In genomic region chr9:3521961-3522360, GRCh38 we compare ENCODE assay signal across 18 cellular contexts. TPM values are rescaled to one million over a fixed set of nuclear protein-coding genes. Genes with fewer than 3 reads are reported as not detected.
A peak's percentile ranks its signal among the peaks of the same experiment; 100 is the strongest.
DNase-seq lines count a peak whose midpoint lies in the region; ATAC-seq and TF ChIP-seq lines count a peak whose summit lies in the region.
"Had no signal": no experiment of that assay in that cellular context is flagged by ENCODE, and none has a peak within 500 bp of the region (broad histone marks: within the 10 kb centered on the region; RNA-seq: fewer than 3 reads in every experiment).

No MANE protein-coding gene starts in this region.

- H3K36me3 Mint-ChIP-seq in activated CD4-positive, alpha-beta T cell treated with anti-CD3 and anti-CD28 coated beads for 36 hours (ENCODE audit: low read depth): peaks cover 10% of the 10 kb centered on the region

- H3K27ac Mint-ChIP-seq in activated CD4-positive, alpha-beta T cell treated with anti-CD3 and anti-CD28 coated beads for 36 hours: peak overlapping the region; percentile 70
- H3K27ac Mint-ChIP-seq: progenitor cell of endocrine pancreas had no signal

- H3K9me3 ChIP-seq in OCI-LY7 (ENCODE audit: low read length) (no peaks in the 10 kb centered on the region), neural cell (ENCODE audit: low read length) (no peaks in the 10 kb centered on the region), HAP-1 (no peaks in the 10 kb centered on the region), WERI-Rb-1 (ENCODE audit: severe bottlenecking) (no peaks in the 10 kb centered on the region)
- H3K9me3 ChIP-seq: uterus had no signal

- TF ChIP-seq CTCF in GM10266 (IDR thresholded peaks at IDR 0.05; ENCODE audit: control insufficient read depth, insufficient read depth, low read depth, missing control alignments) (no peak), OCI-LY7 (conservative IDR thresholded peaks at IDR 0.05; ENCODE audit: low read length) (no peak), neural cell (IDR thresholded peaks at IDR 0.05; ENCODE audit: poor library complexity, severe bottlenecking) (no peak), WERI-Rb-1 (IDR thresholded peaks at IDR 0.05; ENCODE audit: low read depth, low read length) (no peak)

- H3K9me2 ChIP-seq in OCI-LY7 (ENCODE audit: insufficient read depth, low read length) (no peaks in the 10 kb centered on the region), neural cell (ENCODE audit: insufficient read depth, low read length) (no peaks in the 10 kb centered on the region)

- H3K27me3 ChIP-seq in neural cell (ENCODE audit: insufficient read depth, low read depth, low read length): no peaks in the 10 kb centered on the region
- H3K27me3 ChIP-seq in HAP-1 (ENCODE audit: low read depth): no peaks in the 10 kb centered on the region
- no peaks in the 10 kb centered on the region for H3K27me3 ChIP-seq in WERI-Rb-1 (ENCODE audit: insufficient read depth, low read depth, severe bottlenecking)
- H3K27me3 ChIP-seq: uterus had no signal

- H3K4me2 ChIP-seq in OCI-LY7 (ENCODE audit: low read length) (peak overlapping the region; percentile 85), neural cell (ENCODE audit: low read length) (no peak overlapping the region)

- CTCF ChIA-PET in activated CD4-positive, alpha-beta T cell treated with anti-CD3 and anti-CD28 coated beads for 36 hours (lab: Charles Lee): interaction anchor here (0.8 to 2.2 kb wide), 3 partner anchors 14 to 684 kb away, joined by 3 to 5 read pairs (median 3); no protein-coding TSS in a partner anchor
- CTCF ChIA-PET in OCI-LY7 (lab: Charles Lee; ENCODE audit: unreplicated experiment): no interaction called here

- H3K4me1 ChIP-seq in OCI-LY7 (ENCODE audit: insufficient read depth, low read length, poor library complexity, severe bottlenecking) (peaks cover 56% of the 10 kb centered on the region), HAP-1 (peaks cover 34% of the 10 kb centered on the region)
- H3K4me1 ChIP-seq: uterus had no signal

- DNase-seq in activated CD4-positive, alpha-beta T cell treated with anti-CD3 and anti-CD28 coated beads for 36 hours: no peak
- DNase-seq in activated CD4-positive, alpha-beta T cell treated with anti-CD3 and anti-CD28 coated beads for 48 hours: no peak
- DNase-seq in GM10266 (ENCODE audit: extremely low spot score): peak; percentile 22
- peak; percentile 59 for DNase-seq in OCI-LY7 (ENCODE audit: low spot score)
- DNase-seq in HAP-1 (ENCODE audit: low spot score in 2 of 2): no peak
- DNase-seq in WERI-Rb-1: no peak
- no peak for DNase-seq in COLO829 (ENCODE audit: low spot score)
- DNase-seq: activated naive CD4-positive, alpha-beta T cell treated with Interleukin-2 at 50 U/mL for 16 hours; NCI-H1436; NCI-H510A; stimulated activated CD4-positive, alpha-beta T cell treated with anti-CD3 and anti-CD28 coated beads, Interleukin-15, amount 100 ng/mL, for 24 hours; uterus had no signal

- H3K4me3 ChIP-seq in OCI-LY7 (ENCODE audit: low read depth, low read length, poor library complexity, severe bottlenecking) (peak overlapping the region; percentile 95), neural cell (ENCODE audit: low read length) (peak overlapping the region; percentile 83), HAP-1 (no peak overlapping the region), WERI-Rb-1 (ENCODE audit: low read depth, low read length) (no peak overlapping the region)
- H3K4me3 ChIP-seq: lung, uterus had no signal

- POLR2A ChIA-PET in activated CD4-positive, alpha-beta T cell treated with anti-CD3 and anti-CD28 coated beads for 36 hours (lab: Charles Lee): no interaction called here
- POLR2A ChIA-PET in OCI-LY7 (lab: Charles Lee): interaction anchor here (1.1 to 2.1 kb wide), 5 partner anchors 9 to 55 kb away, joined by 4 to 10 read pairs (median 5); no protein-coding TSS in a partner anchor

- TF ChIP-seq EP300 in neural cell (conservative IDR thresholded peaks at IDR 0.05; ENCODE audit: poor library complexity, severe bottlenecking): no peak

- H3K27ac ChIP-seq in OCI-LY7 (ENCODE audit: low read depth, low read length, poor library complexity, severe bottlenecking): peak overlapping the region; percentile 42
- H3K27ac ChIP-seq in neural cell (ENCODE audit: low read length): no peak overlapping the region
- no peak overlapping the region for H3K27ac ChIP-seq in WERI-Rb-1
- H3K27ac ChIP-seq: uterus had no signal

- H3K9ac ChIP-seq in neural cell (ENCODE audit: low read length): no peak overlapping the region

- intact Hi-C loops in activated CD4-positive, alpha-beta T cell treated with anti-CD3 and anti-CD28 coated beads for 36 hours (cut with DNase I, micrococcal nuclease): loop anchor here in 1 of 2 experiments (5.0 kb wide), 1 partner anchor 280 kb away; no protein-coding TSS in a partner anchor
- intact Hi-C loops in OCI-LY7 (cut with micrococcal nuclease; ENCODE audit: unreplicated experiment): loop anchor here (2.0 kb wide), 1 partner anchor 13 kb away; no protein-coding TSS in a partner anchor

- H2AFZ ChIP-seq in OCI-LY7 (ENCODE audit: low read length): no peak overlapping the region
- H2AFZ ChIP-seq in neural cell (ENCODE audit: low read depth, low read length): no peak overlapping the region

- H3K79me2 ChIP-seq in OCI-LY7 (ENCODE audit: insufficient read depth, low read depth, low read length): peaks cover 88% of the 10 kb centered on the region
- H3K79me2 ChIP-seq in neural cell (replicated peaks; ENCODE audit: insufficient read depth, low read length): peaks cover 84% of the 10 kb centered on the region

- no peaks in the 10 kb centered on the region for H3K27me3 Mint-ChIP-seq in activated CD4-positive, alpha-beta T cell treated with anti-CD3 and anti-CD28 coated beads for 36 hours
- H3K27me3 Mint-ChIP-seq: progenitor cell of endocrine pancreas had no signal

- TF ChIP-seq RAD21 in neural cell (conservative IDR thresholded peaks at IDR 0.05): no peak

- no peaks in the 10 kb centered on the region for H3K9me3 Mint-ChIP-seq in activated CD4-positive, alpha-beta T cell treated with anti-CD3 and anti-CD28 coated beads for 36 hours (ENCODE audit: low read depth)

- peaks cover 31% of the 10 kb centered on the region for H3K4me1 Mint-ChIP-seq in activated CD4-positive, alpha-beta T cell treated with anti-CD3 and anti-CD28 coated beads for 36 hours

- H4K20me1 ChIP-seq in OCI-LY7 (ENCODE audit: insufficient read depth, low read length) (no peaks in the 10 kb centered on the region), neural cell (ENCODE audit: insufficient read depth) (no peaks in the 10 kb centered on the region)

- H3K36me3 ChIP-seq in OCI-LY7 (ENCODE audit: insufficient read depth, low read length): peaks cover 7% of the 10 kb centered on the region
- H3K36me3 ChIP-seq in neural cell (ENCODE audit: insufficient read depth, low read length): no peaks in the 10 kb centered on the region
- H3K36me3 ChIP-seq in HAP-1 (replicated peaks): no peaks in the 10 kb centered on the region
- H3K36me3 ChIP-seq in WERI-Rb-1: peaks cover 3% of the 10 kb centered on the region; the same call in 1 of the 2 replicates
- H3K36me3 ChIP-seq: uterus had no signal

- H3F3A ChIP-seq in neural cell (ENCODE audit: insufficient read depth, low read length, poor library complexity, severe bottlenecking): no peaks in the 10 kb centered on the region

- no TSS peak for BruUV-seq in OCI-LY7 (replicated peaks; lab: Mats Ljungman, UMichigan)

- in situ Hi-C loops in HAP-1 (cut with MboI; ENCODE audit: low sequenced_read_pairs): no loop called here

- no peak for ATAC-seq in activated CD4-positive, alpha-beta T cell treated with anti-CD3 and anti-CD28 coated beads for 36 hours
- ATAC-seq: esophagus mucosa, HCT116, SK-N-SH treated with all-trans-retinoic acid at 6 μM for 48 hours had no signal

- peak overlapping the region; percentile 89 for H3K4me3 Mint-ChIP-seq in activated CD4-positive, alpha-beta T cell treated with anti-CD3 and anti-CD28 coated beads for 36 hours

TF ChIP-seq in neural cell, 6 proteins besides CTCF, POLR2A, EP300 and RAD21:
- no peak for TF ChIP-seq TAF1 (IDR thresholded peaks at IDR 0.05; ENCODE audit: low read depth)
- TF ChIP-seq EZH2 (IDR thresholded peaks at IDR 0.05; ENCODE audit: borderline replicate concordance, insufficient read depth, low read length, poor library complexity, severe bottlenecking): no peak
- TF ChIP-seq SMC3 (conservative IDR thresholded peaks at IDR 0.05; ENCODE audit: poor library complexity): no peak
- TF ChIP-seq POLR2AphosphoS5 (IDR thresholded peaks at IDR 0.05): no peak
- no peak for TF ChIP-seq MXI1 (conservative IDR thresholded peaks at IDR 0.05; ENCODE audit: poor library complexity, severe bottlenecking)
- TF ChIP-seq, protein P1, sequence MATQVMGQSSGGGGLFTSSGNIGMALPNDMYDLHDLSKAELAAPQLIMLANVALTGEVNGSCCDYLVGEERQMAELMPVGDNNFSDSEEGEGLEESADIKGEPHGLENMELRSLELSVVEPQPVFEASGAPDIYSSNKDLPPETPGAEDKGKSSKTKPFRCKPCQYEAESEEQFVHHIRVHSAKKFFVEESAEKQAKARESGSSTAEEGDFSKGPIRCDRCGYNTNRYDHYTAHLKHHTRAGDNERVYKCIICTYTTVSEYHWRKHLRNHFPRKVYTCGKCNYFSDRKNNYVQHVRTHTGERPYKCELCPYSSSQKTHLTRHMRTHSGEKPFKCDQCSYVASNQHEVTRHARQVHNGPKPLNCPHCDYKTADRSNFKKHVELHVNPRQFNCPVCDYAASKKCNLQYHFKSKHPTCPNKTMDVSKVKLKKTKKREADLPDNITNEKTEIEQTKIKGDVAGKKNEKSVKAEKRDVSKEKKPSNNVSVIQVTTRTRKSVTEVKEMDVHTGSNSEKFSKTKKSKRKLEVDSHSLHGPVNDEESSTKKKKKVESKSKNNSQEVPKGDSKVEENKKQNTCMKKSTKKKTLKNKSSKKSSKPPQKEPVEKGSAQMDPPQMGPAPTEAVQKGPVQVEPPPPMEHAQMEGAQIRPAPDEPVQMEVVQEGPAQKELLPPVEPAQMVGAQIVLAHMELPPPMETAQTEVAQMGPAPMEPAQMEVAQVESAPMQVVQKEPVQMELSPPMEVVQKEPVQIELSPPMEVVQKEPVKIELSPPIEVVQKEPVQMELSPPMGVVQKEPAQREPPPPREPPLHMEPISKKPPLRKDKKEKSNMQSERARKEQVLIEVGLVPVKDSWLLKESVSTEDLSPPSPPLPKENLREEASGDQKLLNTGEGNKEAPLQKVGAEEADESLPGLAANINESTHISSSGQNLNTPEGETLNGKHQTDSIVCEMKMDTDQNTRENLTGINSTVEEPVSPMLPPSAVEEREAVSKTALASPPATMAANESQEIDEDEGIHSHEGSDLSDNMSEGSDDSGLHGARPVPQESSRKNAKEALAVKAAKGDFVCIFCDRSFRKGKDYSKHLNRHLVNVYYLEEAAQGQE (IDR thresholded peaks at IDR 0.05; ENCODE audit: borderline replicate concordance): no peak

RNA-seq across cellular contexts. Expression of gene RFX3, which starts 3.8 kb away (rescaled TPM):
- total RNA-seq in activated CD4-positive, alpha-beta T cell treated with anti-CD3 and anti-CD28 coated beads for 36 hours: 10 to 100 TPM; 12.5 to 16.6 TPM
- total RNA-seq in OCI-LY7 (2014; rRNA removed; shearing (Covaris generic)): 6.9 and 11.5 TPM in 2 replicates
- total RNA-seq in OCI-LY7 (2022): 18.1 and 22.4 TPM in 2 replicates
- polyA plus RNA-seq in neural cell: 22.3 and 27.6 TPM in 2 replicates
- 100 and 133 TPM in 2 replicates for polyA minus RNA-seq in neural cell

Comparison
In these comparisons a context has a peak if more than half of its experiments do, and no peak if none do; other contexts are left out.
1. DNase-seq: peak in GM10266 (single experiment) and OCI-LY7 (single experiment); none in activated CD4-positive, alpha-beta T cell treated with anti-CD3 and anti-CD28 coated beads for 36 hours (single experiment), activated CD4-positive, alpha-beta T cell treated with anti-CD3 and anti-CD28 coated beads for 48 hours (single experiment), HAP-1 (0 of 2), WERI-Rb-1 (single experiment) and COLO829 (single experiment).
2. H3K4me3 ChIP-seq: peak in OCI-LY7 (single experiment) and neural cell (single experiment); none in HAP-1 (single experiment) and WERI-Rb-1 (single experiment).